Comparison of ENCODE assay signal across 19 cellular contexts in the genomic region with DNA sequence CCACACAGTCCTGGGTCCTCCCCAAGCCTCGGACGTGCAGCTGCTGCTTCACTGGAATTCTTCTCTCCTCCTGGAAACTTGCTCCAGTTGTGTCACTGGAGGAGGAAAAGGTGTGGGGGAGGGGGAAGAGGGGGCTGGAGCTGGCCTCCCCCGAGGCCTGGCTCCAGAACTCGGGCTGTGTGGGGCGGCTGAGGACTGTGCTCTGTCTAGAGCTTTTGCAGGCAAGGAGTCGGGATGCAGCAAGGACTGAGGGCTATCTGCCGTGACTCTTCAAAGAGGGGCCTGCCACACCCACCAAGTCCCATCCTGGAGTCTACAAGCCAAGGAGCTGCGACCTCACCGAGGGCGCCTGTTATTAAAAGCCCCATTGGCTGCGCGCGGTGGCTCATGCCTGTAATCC. TPM values are rescaled to one million over a fixed set of nuclear protein-coding genes. Genes with fewer than 3 reads are reported as not detected.
DNase-seq lines count a peak whose midpoint lies in the region; ATAC-seq and TF ChIP-seq lines count a peak whose summit lies in the region.
"Had no signal": no experiment of that assay in that cellular context is flagged by ENCODE, and none has a peak within 500 bp of the region (broad histone marks: within the 10 kb centered on the region; RNA-seq: fewer than 3 reads in every experiment).

No MANE protein-coding gene starts in this region.

- H3F3A ChIP-seq in SK-N-SH (replicated peaks; ENCODE audit: insufficient read depth): no peaks in the 10 kb centered on the region

- H3K4me1 ChIP-seq in SK-N-SH (ENCODE audit: control insufficient read depth in 1 of 2, insufficient read depth in 2 of 2, low read depth in 1 of 2, low read length in 1 of 2) (no peaks in the 10 kb centered on the region), osteoblast (ENCODE audit: insufficient read depth, low read length) (no peaks in the 10 kb centered on the region)

- H3K36me3 ChIP-seq in SK-N-SH (replicated peaks in 1 of 2; ENCODE audit: control insufficient read depth in 1 of 2, insufficient read depth in 2 of 2, low read length in 1 of 2) (no peaks in the 10 kb centered on the region), osteoblast (ENCODE audit: insufficient read depth, low read length) (no peaks in the 10 kb centered on the region)

- H3K9ac ChIP-seq in SK-N-SH: no peak overlapping the region

- CTCF ChIA-PET in SK-N-SH (lab: Yijun Ruan, JAX): no interaction called here

- H3K4me3 ChIP-seq in SK-N-SH (ENCODE audit: low read depth in 2 of 2, low read length in 1 of 2) (no peak overlapping the region), osteoblast (ENCODE audit: insufficient read depth, low read length) (no peak overlapping the region)
- H3K4me3 ChIP-seq: K562 had no signal

- H3K27me3 ChIP-seq in SK-N-SH (ENCODE audit: insufficient read depth) (no peaks in the 10 kb centered on the region), osteoblast (ENCODE audit: insufficient read depth, low read length) (no peaks in the 10 kb centered on the region)

- TF ChIP-seq EP300 in SK-N-SH (IDR thresholded peaks at IDR 0.05; ENCODE audit: borderline replicate concordance in 1 of 2, low read depth in 1 of 2, low read length in 1 of 2): no peak

- H2AFZ ChIP-seq in SK-N-SH (ENCODE audit: low read depth) (no peak overlapping the region), osteoblast (ENCODE audit: low read length) (no peak overlapping the region)

- H3K79me2 ChIP-seq in SK-N-SH (ENCODE audit: insufficient read depth) (no peaks in the 10 kb centered on the region), osteoblast (ENCODE audit: insufficient read depth, low read length) (no peaks in the 10 kb centered on the region)

- H3K4me2 ChIP-seq in SK-N-SH (no peak overlapping the region), osteoblast (ENCODE audit: insufficient read depth, low read length) (no peak overlapping the region)

- TF ChIP-seq RAD21 in SK-N-SH (IDR thresholded peaks at IDR 0.05; ENCODE audit: low read length): no peak

- H3K9me3 ChIP-seq in SK-N-SH (peaks cover 6% of the 10 kb centered on the region; the same call in 1 of the 2 replicates), osteoblast (ENCODE audit: low read depth, low read length) (no peaks in the 10 kb centered on the region)

- DNase-seq in SK-N-SH (peak; percentile 7), GM13976 (ENCODE audit: low spot score) (peak; percentile 10), hepatic stellate cell (ENCODE audit: low spot score) (peak; percentile 1), osteoblast (ENCODE audit: insufficient read length, low spot score, missing footprints) (peak; percentile 27), UCSD-AML1 (lab: John Stamatoyannopoulos, UW; ENCODE audit: unreplicated experiment) (no peak), NCI-H345 (lab: John Stamatoyannopoulos, UW) (no peak)
- no peak for DNase-seq in activated T-cell treated with anti-CD3 and anti-CD28 coated beads, Interleukin-2, amount 50 U/mL, for 48 hours
- DNase-seq: CD4-positive, alpha-beta memory T cell; DMS79; GDM1; NCI-H1417 treated with DMSO at 0.1 percent for 48 hours; NCI-H2029; NCI-H2171 treated with DMSO at 0.1 percent for 48 hours; NCI-H748 treated with DMSO at 0.1 percent for 48 hours; RPMI8226; SIG-M5 had no signal

- ATAC-seq in SK-N-SH treated with all-trans-retinoic acid at 6 μM for 48 hours: no peak
- ATAC-seq: K562 had no signal

- H3K9me2 ChIP-seq in SK-N-SH: no peaks in the 10 kb centered on the region

- H4K20me1 ChIP-seq in SK-N-SH (ENCODE audit: insufficient read depth) (no peaks in the 10 kb centered on the region), osteoblast (ENCODE audit: insufficient read depth, low read length) (no peaks in the 10 kb centered on the region)

- TF ChIP-seq CTCF in SK-N-SH (IDR thresholded peaks at IDR 0.05) (no peak), GM13976 (IDR thresholded peaks at IDR 0.05; ENCODE audit: borderline replicate concordance, control extremely low read depth, extremely low read depth, insufficient read depth, missing control alignments) (no peak), osteoblast (IDR thresholded peaks at IDR 0.05; ENCODE audit: extremely low read depth, low read depth, low read length) (no peak)

- POLR2A ChIA-PET in SK-N-SH (lab: Yijun Ruan, JAX): no interaction called here

- no peak overlapping the region for H3K27ac ChIP-seq in SK-N-SH (ENCODE audit: low read depth in 2 of 2, low read length in 1 of 2)
- no peak overlapping the region for H3K27ac ChIP-seq in osteoblast (ENCODE audit: low read depth, low read length)
- H3K27ac ChIP-seq: 22Rv1 had no signal

- WGBS in SK-N-SH (ENCODE audit: low lambda C conversion rate): 49% methylated on average over 3 of the region's 13 CpGs

- in situ Hi-C loops in GM13976 (cut with MboI; ENCODE audit: low sequenced_read_pairs, unreplicated experiment): no loop called here

TF ChIP-seq in SK-N-SH, 30 proteins besides CTCF, POLR2A, EP300 and RAD21:
- TF ChIP-seq FOSL2 (IDR thresholded peaks at IDR 0.05; ENCODE audit: borderline replicate concordance, low read depth) (no peak), PBX3 (IDR thresholded peaks at IDR 0.05) (no peak), MXI1 (IDR thresholded peaks at IDR 0.05; ENCODE audit: low read depth, low read length) (no peak), FOXM1 (IDR thresholded peaks at IDR 0.05; ENCODE audit: low read depth) (no peak)

TF ChIP-seq in SK-N-SH treated with all-trans-retinoic acid at 6 μM for 48 hours, 23 proteins besides CTCF, POLR2A, EP300 and RAD21 (continues in another document):
- TF ChIP-seq ZC3H10 (CRISPR knock-in tag; IDR thresholded peaks at IDR 0.05) (no peak), ARNTL (CRISPR knock-in tag; IDR thresholded peaks at IDR 0.05; ENCODE audit: borderline replicate concordance, low read depth) (no peak), SNAI2 (CRISPR knock-in tag; IDR thresholded peaks at IDR 0.05) (no peak), ZFP30 (CRISPR knock-in tag; IDR thresholded peaks at IDR 0.05) (no peak), POU6F1 (CRISPR knock-in tag; IDR thresholded peaks at IDR 0.05; ENCODE audit: borderline replicate concordance, low read depth) (no peak), BACH2 (CRISPR knock-in tag; IDR thresholded peaks at IDR 0.05; ENCODE audit: borderline replicate concordance) (no peak), ZNF8 (CRISPR knock-in tag; IDR thresholded peaks at IDR 0.05) (no peak), RARB (CRISPR knock-in tag; IDR thresholded peaks at IDR 0.05) (no peak), ZNF70 (CRISPR knock-in tag; IDR thresholded peaks at IDR 0.05) (no peak), TOX (CRISPR knock-in tag; IDR thresholded peaks at IDR 0.05; ENCODE audit: borderline replicate concordance) (no peak), PATZ1 (CRISPR knock-in tag; IDR thresholded peaks at IDR 0.05; ENCODE audit: borderline replicate concordance) (no peak), CSDC2 (CRISPR knock-in tag; IDR thresholded peaks at IDR 0.05) (no peak)

RNA-seq across cellular contexts. Expression of gene GPC1, which starts 44.1 kb away (rescaled TPM):
- polyA plus RNA-seq in SK-N-SH (2012; rRNA removed): 49.0 and 65.5 TPM in 2 replicates
- 25.9 and 50.4 TPM in 2 replicates for polyA plus RNA-seq in SK-N-SH (2012; cell fraction: cytosol; rRNA removed)
- 183 TPM in 2 replicates for polyA plus RNA-seq in SK-N-SH (2012; cell fraction: nucleus; rRNA removed)
- total RNA-seq in osteoblast: 44.8 and 54.3 TPM in 2 replicates

Comparison
In these comparisons a context has a peak if more than half of its experiments do, and no peak if none do; other contexts are left out.
1. DNase-seq: peak in SK-N-SH (single experiment), GM13976 (single experiment), hepatic stellate cell (single experiment) and osteoblast (single experiment); none in UCSD-AML1 (single experiment), activated T-cell treated with anti-CD3 and anti-CD28 coated beads, Interleukin-2, amount 50 U/mL, for 48 hours (0 of 2) and NCI-H345 (single experiment).